In the genomic region with DNA sequence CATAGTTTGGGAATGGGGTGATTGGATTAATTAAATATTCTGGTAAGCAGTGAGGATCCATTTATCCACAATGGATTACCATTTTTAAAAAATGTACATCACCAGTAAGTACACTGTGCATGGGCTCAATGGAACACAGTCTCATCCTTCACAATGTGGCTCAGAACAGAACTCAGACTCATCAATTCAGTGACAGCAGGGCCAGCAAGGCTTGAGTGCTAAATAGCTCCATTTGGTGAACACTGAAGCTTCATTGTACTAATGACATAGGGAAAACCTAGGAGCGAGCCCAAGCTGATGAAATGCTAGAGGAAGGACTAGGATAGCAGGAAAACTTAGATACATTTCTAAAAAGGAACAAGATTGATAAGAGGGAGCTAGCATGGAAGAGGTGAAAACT, we compare ENCODE assay signal across 27 cellular contexts.
"Had no signal": no experiment of that assay in that cellular context is flagged by ENCODE, and none has a peak within 500 bp of the region (broad histone marks: within the 10 kb centered on the region; RNA-seq: fewer than 3 reads in every experiment).

No MANE protein-coding gene starts in this region.

- H3K9me3 Mint-ChIP-seq: activated CD4-positive, alpha-beta memory T cell treated with anti-CD3 and anti-CD28 coated beads, Interleukin-2, amount 10 ng/mL, durations not matched to agents 7 days and 5 days; activated CD4-positive, alpha-beta T cell treated with anti-CD3 and anti-CD28 coated beads, Interleukin-2, amount 10 ng/mL, durations not matched to agents 24 days and 14 days; activated naive CD4-positive, alpha-beta T cell treated with anti-CD3 and anti-CD28 coated beads, Interleukin-2, amount 10 ng/mL, durations not matched to agents 7 days and 5 days; activated T-cell treated with anti-CD3 and anti-CD28 coated beads, Interleukin-2, amount 50 U/mL, for 24 hours had no signal

- H3K4me3 ChIP-seq: gastroesophageal sphincter, heart right ventricle, left lung, lower lobe of right lung, mucosa of descending colon, spleen, thoracic aorta had no signal

- H3K9me3 ChIP-seq: gastroesophageal sphincter, heart right ventricle, left lung, lower lobe of right lung, mucosa of descending colon, spleen, thoracic aorta had no signal

- H3K4me1 Mint-ChIP-seq: activated CD4-positive, alpha-beta memory T cell treated with anti-CD3 and anti-CD28 coated beads, Interleukin-2, amount 10 ng/mL, durations not matched to agents 7 days and 5 days; activated CD4-positive, alpha-beta T cell treated with anti-CD3 and anti-CD28 coated beads, Interleukin-2, amount 10 ng/mL, durations not matched to agents 24 days and 14 days; activated naive CD4-positive, alpha-beta T cell treated with anti-CD3 and anti-CD28 coated beads, Interleukin-2, amount 10 ng/mL, durations not matched to agents 7 days and 5 days; T-helper 17 cell had no signal

- ATAC-seq: effector memory CD8-positive, alpha-beta T cell; gastroesophageal sphincter; heart right ventricle; left lung; lower lobe of right lung; mucosa of descending colon; right cardiac atrium; stimulated activated naive CD8-positive, alpha-beta T cell treated with anti-CD3 and anti-CD28 coated beads, Interleukin-15, Interleukin-2, amounts not matched to agents 100 U/mL and 50 U/mL, for 24 hours; T-helper 17 cell had no signal

- H3K36me3 ChIP-seq: gastroesophageal sphincter, heart right ventricle, left lung, lower lobe of right lung, spleen, thoracic aorta had no signal

- H3K27ac ChIP-seq: gastroesophageal sphincter, heart right ventricle, left lung, lower lobe of right lung, parathyroid adenoma, spleen, thoracic aorta had no signal

- H3K4me3 Mint-ChIP-seq: activated CD4-positive, alpha-beta memory T cell treated with anti-CD3 and anti-CD28 coated beads, Interleukin-2, amount 10 ng/mL, durations not matched to agents 7 days and 5 days; activated CD4-positive, alpha-beta T cell treated with anti-CD3 and anti-CD28 coated beads, Interleukin-2, amount 10 ng/mL, durations not matched to agents 24 days and 14 days; activated naive CD4-positive, alpha-beta T cell treated with anti-CD3 and anti-CD28 coated beads, Interleukin-2, amount 10 ng/mL, durations not matched to agents 7 days and 5 days; activated T-cell treated with anti-CD3 and anti-CD28 coated beads, Interleukin-2, amount 50 U/mL, for 24 hours; effector memory CD8-positive, alpha-beta T cell; nephron; T-helper 17 cell had no signal

- H3K27me3 ChIP-seq: gastroesophageal sphincter, left lung had no signal

- H3K27ac Mint-ChIP-seq: activated CD4-positive, alpha-beta memory T cell treated with anti-CD3 and anti-CD28 coated beads, Interleukin-2, amount 10 ng/mL, durations not matched to agents 7 days and 5 days; activated CD4-positive, alpha-beta T cell treated with anti-CD3 and anti-CD28 coated beads, Interleukin-2, amount 10 ng/mL, durations not matched to agents 24 days and 14 days; activated naive CD4-positive, alpha-beta T cell treated with anti-CD3 and anti-CD28 coated beads, Interleukin-2, amount 10 ng/mL, durations not matched to agents 7 days and 5 days; activated T-cell treated with anti-CD3 and anti-CD28 coated beads, Interleukin-2, amount 50 U/mL, for 24 hours; effector memory CD8-positive, alpha-beta T cell; nephron; T-helper 17 cell had no signal

- H3K36me3 Mint-ChIP-seq: activated naive CD4-positive, alpha-beta T cell treated with anti-CD3 and anti-CD28 coated beads, Interleukin-2, amount 10 ng/mL, durations not matched to agents 7 days and 5 days had no signal

- H3K4me1 ChIP-seq: gastroesophageal sphincter, heart right ventricle, left lung, lower lobe of right lung, parathyroid adenoma, spleen had no signal

- H3K27me3 Mint-ChIP-seq: activated CD4-positive, alpha-beta memory T cell treated with anti-CD3 and anti-CD28 coated beads, Interleukin-2, amount 10 ng/mL, durations not matched to agents 7 days and 5 days; activated CD4-positive, alpha-beta T cell treated with anti-CD3 and anti-CD28 coated beads, Interleukin-2, amount 10 ng/mL, durations not matched to agents 24 days and 14 days had no signal

- DNase-seq: activated CD4-positive, alpha-beta memory T cell treated with anti-CD3 and anti-CD28 coated beads, Interleukin-2, amount 10 ng/mL, durations not matched to agents 7 days and 5 days; activated CD4-positive, alpha-beta T cell treated with anti-CD3 and anti-CD28 coated beads, Interleukin-2, amount 10 ng/mL, durations not matched to agents 24 days and 14 days; activated CD4-positive, CD25-positive, alpha-beta regulatory T cell treated with anti-CD3 and anti-CD28 coated beads, Interleukin-2, amount 50 U/mL, for 72 hours; activated CD8-positive, alpha-beta memory T cell treated with anti-CD3 and anti-CD28 coated beads, Interleukin-2, amount 50 U/mL, for 48 hours; activated gamma-delta T cell; activated naive CD4-positive, alpha-beta T cell treated with anti-CD3 and anti-CD28 coated beads, Interleukin-2, amount 10 ng/mL, durations not matched to agents 7 days and 5 days; activated T-cell treated with anti-CD3 and anti-CD28 coated beads, Interleukin-2, amount 50 U/mL, for 24 hours; amniotic stem cell; cortex of kidney; effector memory CD8-positive, alpha-beta T cell; erythroblast; heart right ventricle; left lung; lower lobe of right lung; mesendoderm; mucosa of descending colon; right cardiac atrium; spleen; stimulated activated CD4-positive, alpha-beta T cell treated with anti-CD3 and anti-CD28 coated beads, Interleukin-2, amount 100 ng/mL, for 48 hours; stimulated activated naive CD8-positive, alpha-beta T cell treated with anti-CD3 and anti-CD28 coated beads, Interleukin-15, Interleukin-2, amounts not matched to agents 100 U/mL and 50 U/mL, for 24 hours; T-helper 17 cell; T1000; trophoblast cell had no signal
